In the genomic region with DNA sequence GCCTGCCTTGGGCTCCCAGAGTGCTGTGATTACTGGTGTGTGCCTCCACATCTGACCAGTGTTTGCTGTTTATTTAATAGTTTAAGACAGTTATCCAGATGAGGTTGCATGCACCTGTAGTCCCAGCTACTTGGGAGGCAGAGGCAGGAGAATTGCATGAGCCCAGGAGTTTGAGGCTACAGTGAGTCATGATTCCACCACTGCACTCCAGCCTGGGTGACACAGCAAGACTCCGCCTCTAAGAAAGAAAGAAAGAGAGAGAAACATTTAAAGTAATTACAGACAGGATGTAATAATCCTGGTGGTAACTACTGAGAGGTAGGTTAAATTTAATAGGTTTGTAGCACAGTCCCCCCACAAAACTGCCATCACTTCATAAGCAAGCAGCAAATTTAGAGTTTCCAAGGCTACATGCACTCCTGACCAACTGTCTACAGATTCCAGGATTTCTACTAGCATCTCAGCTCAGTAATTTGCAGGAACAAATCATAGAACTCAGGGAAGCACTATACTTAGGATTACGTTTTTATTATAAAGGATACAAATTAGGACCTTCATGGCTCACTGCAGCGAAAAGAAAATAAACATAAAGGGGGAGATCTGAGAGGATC, we compare ENCODE assay signal across 10 cellular contexts.
DNase-seq lines count a peak whose midpoint lies in the region; ATAC-seq and TF ChIP-seq lines count a peak whose summit lies in the region.
"Had no signal": no experiment of that assay in that cellular context is flagged by ENCODE, and none has a peak within 500 bp of the region (broad histone marks: within the 10 kb centered on the region; RNA-seq: fewer than 3 reads in every experiment).

No MANE protein-coding gene starts in this region.

- H3K27me3 Mint-ChIP-seq in T-helper 17 cell = no peaks in the 10 kb centered on the region
- no peaks in the 10 kb centered on the region for H3K27me3 Mint-ChIP-seq in stimulated activated naive CD8-positive, alpha-beta T cell treated with anti-CD3 and anti-CD28 coated beads, Interleukin-15, Interleukin-2, amounts not matched to agents 100 ng/mL and 50 ng/mL, for 24 hours

- H3K9me3 Mint-ChIP-seq in stimulated activated naive CD8-positive, alpha-beta T cell treated with anti-CD3 and anti-CD28 coated beads, Interleukin-15, Interleukin-2, amounts not matched to agents 100 ng/mL and 50 ng/mL, for 24 hours = no peaks in the 10 kb centered on the region

- no peaks in the 10 kb centered on the region for H3K9me3 ChIP-seq in T-helper 17 cell (ENCODE audit: control insufficient read depth, low read length, poor library complexity, severe bottlenecking)
- H3K9me3 ChIP-seq in esophagus muscularis mucosa = no peaks in the 10 kb centered on the region

- H3K4me1 ChIP-seq in esophagus muscularis mucosa = no peaks in the 10 kb centered on the region
- H3K4me1 ChIP-seq: BLaER1 treated with 17β-estradiol and CSF1 and Interleukin-3, amounts not matched to agents 10 nM and 100 nM had no signal

- DNase-seq in activated T-cell treated with anti-CD3 and anti-CD28 coated beads for 48 hours (ENCODE audit: low read depth) (peak; percentile 11), T-helper 17 cell (no peak), fibroblast of gingiva (ENCODE audit: low read depth) (peak; percentile 16), esophagus muscularis mucosa (ENCODE audit: extremely low spot score) (no peak), NCI-H345 treated with DMSO at 0.1 percent for 48 hours (lab: John Stamatoyannopoulos, UW; ENCODE audit: unreplicated experiment) (no peak), putamen (ENCODE audit: low spot score) (no peak)
- no peak for DNase-seq in activated T-cell treated with anti-CD3 and anti-CD28 coated beads, Interleukin-2, amount 50 U/mL, for 1 hour
- DNase-seq: activated gamma-delta T cell had no signal

- peak overlapping the region; percentile 34 for H3K27ac Mint-ChIP-seq in T-helper 17 cell
- H3K27ac Mint-ChIP-seq in stimulated activated naive CD8-positive, alpha-beta T cell treated with anti-CD3 and anti-CD28 coated beads, Interleukin-15, Interleukin-2, amounts not matched to agents 100 ng/mL and 50 ng/mL, for 24 hours = peak overlapping the region; percentile 59

- WGBS in esophagus muscularis mucosa = 89% methylated on average over 3 of the region's 3 CpGs

- H3K4me3 ChIP-seq in esophagus muscularis mucosa = no peak overlapping the region
- H3K4me3 ChIP-seq: BLaER1 treated with 17β-estradiol and CSF1 and Interleukin-3, amounts not matched to agents 10 nM and 100 nM had no signal

- no peak for TF ChIP-seq POLR2A in esophagus muscularis mucosa (IDR thresholded peaks at IDR 0.05; ENCODE audit: low read depth)

- peaks cover 5 to 65% (median 25%) of the 10 kb centered on the region in 4 donors for H3K36me3 ChIP-seq in esophagus muscularis mucosa

- no peaks in the 10 kb centered on the region for H3K27me3 ChIP-seq in esophagus muscularis mucosa
- H3K27me3 ChIP-seq: BLaER1 treated with 17β-estradiol and CSF1 and Interleukin-3, amounts not matched to agents 10 nM and 100 nM had no signal

- no peak for ATAC-seq in T-helper 17 cell

- H3K36me3 Mint-ChIP-seq in T-helper 17 cell (ENCODE audit: low read depth) = peaks cover 6% of the 10 kb centered on the region
- H3K36me3 Mint-ChIP-seq in stimulated activated naive CD8-positive, alpha-beta T cell treated with anti-CD3 and anti-CD28 coated beads, Interleukin-15, Interleukin-2, amounts not matched to agents 100 ng/mL and 50 ng/mL, for 24 hours (ENCODE audit: low read depth) = peaks cover 74% of the 10 kb centered on the region

- no peak for TF ChIP-seq CTCF in esophagus muscularis mucosa (IDR thresholded peaks at IDR 0.05)

- H3K27ac ChIP-seq in esophagus muscularis mucosa (replicated peaks in 1 of 4) = no peak overlapping the region
- H3K27ac ChIP-seq: BLaER1 treated with 17β-estradiol and CSF1 and Interleukin-3, amounts not matched to agents 10 nM and 100 nM had no signal

- H3K4me1 Mint-ChIP-seq in T-helper 17 cell = peaks cover 10% of the 10 kb centered on the region
- peaks cover 17% of the 10 kb centered on the region for H3K4me1 Mint-ChIP-seq in stimulated activated naive CD8-positive, alpha-beta T cell treated with anti-CD3 and anti-CD28 coated beads, Interleukin-15, Interleukin-2, amounts not matched to agents 100 ng/mL and 50 ng/mL, for 24 hours (ENCODE audit: low read depth)

- H3K4me3 Mint-ChIP-seq in T-helper 17 cell = no peak overlapping the region
- H3K4me3 Mint-ChIP-seq in stimulated activated naive CD8-positive, alpha-beta T cell treated with anti-CD3 and anti-CD28 coated beads, Interleukin-15, Interleukin-2, amounts not matched to agents 100 ng/mL and 50 ng/mL, for 24 hours = no peak overlapping the region

- no peak for TF ChIP-seq EP300 in esophagus muscularis mucosa (IDR thresholded peaks at IDR 0.05)

- intact Hi-C loops in esophagus muscularis mucosa (cut with DNase I) = no loop called here

Comparison
In these comparisons a context has a peak if more than half of its experiments do, and no peak if none do; other contexts are left out.
1. DNase-seq: peak in activated T-cell treated with anti-CD3 and anti-CD28 coated beads for 48 hours (single experiment) and fibroblast of gingiva (single experiment); none in activated T-cell treated with anti-CD3 and anti-CD28 coated beads, Interleukin-2, amount 50 U/mL, for 1 hour (single experiment), T-helper 17 cell (0 of 3), esophagus muscularis mucosa (single experiment), NCI-H345 treated with DMSO at 0.1 percent for 48 hours (single experiment) and putamen (single experiment).